ENCODE assay signal across 8 cellular contexts in genomic region chr16:69761983-69762842, GRCh38. TPM values are rescaled to one million over a fixed set of nuclear protein-coding genes. Genes with fewer than 3 reads are reported as not detected.
DNase-seq lines count a peak whose midpoint lies in the region; ATAC-seq and TF ChIP-seq lines count a peak whose summit lies in the region.

Gene WWP2, plus strand, starts transcription at chr16:69762332. Its CDS starts 24,679 bp downstream, at chr16:69787011.

- no peaks in the 10 kb centered on the region for H3K27me3 ChIP-seq in esophagus squamous epithelium

- TF ChIP-seq POLR2A in esophagus squamous epithelium (IDR thresholded peaks at IDR 0.05) = peak in 2 of 4 donors; percentile 34 to 65

- intact Hi-C loops in esophagus squamous epithelium (cut with DNase I) = no loop called here

- DNase-seq in COLO829 (ENCODE audit: low spot score) (peak; percentile 29), HUDEP-2 (lab: John Stamatoyannopoulos, UW; ENCODE audit: unreplicated experiment in 76 of 76) (peak in 70 of 76 experiments; percentile 9 to 76 (median 58)), esophagus squamous epithelium (lab: John Stamatoyannopoulos, UW) (no peak), myocyte (ENCODE audit: low read depth) (peak; percentile 66)
- peak; percentile 85 to 86 for DNase-seq in activated T-cell treated with anti-CD3 and anti-CD28 coated beads, Interleukin-2, amount 50 U/mL, for 48 hours
- DNase-seq in stimulated activated CD8-positive, alpha-beta memory T cell treated with anti-CD3 and anti-CD28 coated beads, Interleukin-7, amount 100 ng/mL, for 4 hours (ENCODE audit: low read depth in 2 of 2) = peak; percentile 51 to 79

- peak; percentile 72 for ATAC-seq in GM19467 (IDR thresholded peaks at IDR 0.05; ENCODE audit: unreplicated experiment)

- H3K27ac ChIP-seq in esophagus squamous epithelium = peak within 1 kb of the TSS; percentile 93 to 96 (median 94)

- H3K4me3 ChIP-seq in esophagus squamous epithelium = peak within 1 kb of the TSS; percentile 91 to 96 (median 93)

- peak in 1 of 6 experiments; percentile 15 for TF ChIP-seq CTCF in esophagus squamous epithelium (IDR thresholded peaks at IDR 0.05)

- peaks cover 6 to 19% (median 10%) of the 10 kb centered on the region in 3 donors for H3K4me1 ChIP-seq in esophagus squamous epithelium

- no peaks in the 10 kb centered on the region for H3K9me3 ChIP-seq in esophagus squamous epithelium

- WGBS in esophagus squamous epithelium, 2 donors = 3% methylated on average over 2 to 4 of the region's 68 CpGs

- H3K36me3 ChIP-seq in esophagus squamous epithelium = no peaks in the 10 kb centered on the region

TF ChIP-seq in PFSK-1, 5 proteins besides CTCF, POLR2A, EP300 and RAD21:
- TF ChIP-seq TAF1 (IDR thresholded peaks at IDR 0.05; ENCODE audit: borderline replicate concordance, insufficient read depth, low read length) = no peak
- no peak for TF ChIP-seq FOXP2 (optimal IDR thresholded peaks at IDR 0.05; ENCODE audit: borderline replicate concordance, extremely low read depth, extremely low read length, insufficient read depth)
- no peak for TF ChIP-seq REST (IDR thresholded peaks at IDR 0.05; ENCODE audit: insufficient read depth in 1 of 2, low read depth in 2 of 2, low read length in 2 of 2)
- TF ChIP-seq POLR2AphosphoS5 (IDR thresholded peaks at IDR 0.05; ENCODE audit: low read depth, low read length) = peak; percentile 66
- TF ChIP-seq SIN3A (IDR thresholded peaks at IDR 0.05; ENCODE audit: borderline replicate concordance, insufficient read depth, low read length) = peak; percentile 58; the same call in 1 of the 2 replicates
TF ChIP-seq in PFSK-1: peak in this region for 2.

RNA-seq across cellular contexts. Expression of gene WWP2, which starts in this region (rescaled TPM):
- polyA plus RNA-seq in PFSK-1 (2012; ENCODE audit: insufficient read length, low read depth) = 17.1 TPM
- total RNA-seq in esophagus squamous epithelium (10 to 100 TPM; 23.4 to 32.8 (median 29.6) TPM), myocyte (13.1 and 19.2 TPM in 2 replicates)
- polyA plus RNA-seq in myocyte (2012) = 17.7 TPM
